In the genomic region with DNA sequence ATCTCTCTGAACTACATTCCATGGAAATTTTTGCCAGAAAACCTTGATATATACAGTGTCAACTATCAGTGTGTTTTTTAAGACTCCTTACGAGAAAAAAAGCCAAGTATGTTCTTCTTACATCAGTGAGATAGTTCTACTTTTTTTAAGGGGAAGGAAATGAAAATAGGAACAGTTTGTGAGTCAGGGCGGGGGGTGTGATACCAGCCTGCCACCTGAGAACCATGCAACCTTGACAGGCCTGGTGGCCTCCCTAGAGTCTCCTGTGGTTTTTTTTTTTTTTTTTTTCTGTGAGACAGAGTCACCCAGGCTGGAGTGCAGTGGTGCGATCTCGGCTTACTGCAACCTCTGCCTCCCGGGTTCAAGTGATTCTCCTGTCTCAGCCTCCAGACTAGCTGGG, we compare ENCODE assay signal across 8 cellular contexts.
DNase-seq lines count a peak whose midpoint lies in the region; ATAC-seq, FAIRE-seq and TF ChIP-seq lines count a peak whose summit lies in the region.

No MANE protein-coding gene starts in this region.

- no peak overlapping the region for H3K4me2 ChIP-seq in osteoblast (ENCODE audit: insufficient read depth, low read length)

- no peak overlapping the region for H3K4me3 ChIP-seq in osteoblast (ENCODE audit: insufficient read depth, low read length)

- no peaks in the 10 kb centered on the region for H3K9me3 ChIP-seq in osteoblast (ENCODE audit: low read depth, low read length)

- H3K27ac ChIP-seq in osteoblast (ENCODE audit: low read depth, low read length), result no peak overlapping the region

- no peak overlapping the region for H2AFZ ChIP-seq in osteoblast (ENCODE audit: low read length)

- peaks cover 4% of the 10 kb centered on the region for H3K4me1 ChIP-seq in osteoblast (ENCODE audit: insufficient read depth, low read length)

- no peak for TF ChIP-seq CTCF in osteoblast (IDR thresholded peaks at IDR 0.05; ENCODE audit: extremely low read depth, low read depth, low read length)

- H3K27me3 ChIP-seq in osteoblast (ENCODE audit: insufficient read depth, low read length), result peaks cover 3% of the 10 kb centered on the region

- peak; percentile 49 for DNase-seq in GM18507 (ENCODE audit: extremely low spot score, insufficient read length, low read depth)
- peak; percentile 89 for DNase-seq in germinal center (ENCODE audit: low spot score)
- DNase-seq in NCI-H1092 (lab: John Stamatoyannopoulos, UW), result no peak
- no peak for DNase-seq in osteoblast (ENCODE audit: insufficient read length, low spot score, missing footprints)
- no peak for DNase-seq in SHP77 (lab: John Stamatoyannopoulos, UW)
- DNase-seq in NCI-H2081 treated with DMSO at 0.1 percent for 48 hours (lab: John Stamatoyannopoulos, UW), result no peak

- peak; percentile 84 for ATAC-seq in GM21381 (IDR thresholded peaks at IDR 0.05; ENCODE audit: unreplicated experiment)
- ATAC-seq in HG03457 (IDR thresholded peaks at IDR 0.05; ENCODE audit: unreplicated experiment), result peak; percentile 70

- FAIRE-seq in GM18507 (lab: Jason Lieb, UNC), result peak; percentile 75

- H3K79me2 ChIP-seq in osteoblast (ENCODE audit: insufficient read depth, low read length), result no peaks in the 10 kb centered on the region

- no peaks in the 10 kb centered on the region for H3K36me3 ChIP-seq in osteoblast (ENCODE audit: insufficient read depth, low read length)

- no peaks in the 10 kb centered on the region for H4K20me1 ChIP-seq in osteoblast (ENCODE audit: insufficient read depth, low read length)

Comparison
In these comparisons a context has a peak if more than half of its experiments do, and no peak if none do; other contexts are left out.
1. DNase-seq: peak in GM18507 (single experiment) and germinal center (single experiment); none in NCI-H1092 (single experiment), osteoblast (single experiment), SHP77 (0 of 2) and NCI-H2081 treated with DMSO at 0.1 percent for 48 hours (single experiment).